Comparison of ENCODE assay signal across 13 cellular contexts in genomic region chr19:30253581-30253996, GRCh38.
A peak's percentile ranks its signal among the peaks of the same experiment; 100 is the strongest.
DNase-seq lines count a peak whose midpoint lies in the region; ATAC-seq and TF ChIP-seq lines count a peak whose summit lies in the region.
"Had no signal": no experiment of that assay in that cellular context is flagged by ENCODE, and none has a peak within 500 bp of the region (broad histone marks: within the 10 kb centered on the region; RNA-seq: fewer than 3 reads in every experiment).

No MANE protein-coding gene starts in this region.

- H3K4me1 Mint-ChIP-seq in endodermal cell (peaks cover 47% of the 10 kb centered on the region), progenitor cell of endocrine pancreas (ENCODE audit: low read depth) (peaks cover 3% of the 10 kb centered on the region)
- H3K4me1 Mint-ChIP-seq: B cell had no signal

- H3K9ac ChIP-seq in endodermal cell (ENCODE audit: extremely low read depth, low read length, poor library complexity, severe bottlenecking) = no peak overlapping the region

- H3K9me3 Mint-ChIP-seq in endodermal cell = no peaks in the 10 kb centered on the region
- no peaks in the 10 kb centered on the region for H3K9me3 Mint-ChIP-seq in progenitor cell of endocrine pancreas (ENCODE audit: low read depth)
- H3K9me3 Mint-ChIP-seq: activated naive CD4-positive, alpha-beta T cell treated with anti-CD3 and anti-CD28 coated beads for 36 hours had no signal

- TF ChIP-seq CTCF in endodermal cell (conservative IDR thresholded peaks at IDR 0.05) (no peak), progenitor cell of endocrine pancreas (IDR thresholded peaks at IDR 0.05; ENCODE audit: unreplicated experiment) (no peak)

- H3K4me3 Mint-ChIP-seq in endodermal cell (no peak overlapping the region), progenitor cell of endocrine pancreas (ENCODE audit: low read depth) (no peak overlapping the region)
- H3K4me3 Mint-ChIP-seq: activated naive CD4-positive, alpha-beta T cell treated with anti-CD3 and anti-CD28 coated beads for 36 hours; B cell had no signal

- no peak overlapping the region for H3K27ac ChIP-seq in endodermal cell (ENCODE audit: low read depth, low read length)

- H3K27ac Mint-ChIP-seq in endodermal cell = no peak overlapping the region
- H3K27ac Mint-ChIP-seq in progenitor cell of endocrine pancreas = peak overlapping the region; percentile 58
- H3K27ac Mint-ChIP-seq: activated naive CD4-positive, alpha-beta T cell treated with anti-CD3 and anti-CD28 coated beads for 36 hours; B cell had no signal

- no peak for ATAC-seq in HG03280 (IDR thresholded peaks at IDR 0.05; ENCODE audit: unreplicated experiment)
- ATAC-seq in HG03196 (IDR thresholded peaks at IDR 0.05; ENCODE audit: unreplicated experiment) = no peak
- ATAC-seq in left cardiac atrium = no peak

- H3K36me3 ChIP-seq in endodermal cell (ENCODE audit: control insufficient read depth, insufficient read depth, low read length) = no peaks in the 10 kb centered on the region

- intact Hi-C loops in left cardiac atrium (cut with DNase I) = no loop called here

- H3K4me1 ChIP-seq in endodermal cell (ENCODE audit: control insufficient read depth, insufficient read depth, low read length) = peaks cover 11% of the 10 kb centered on the region

- no peaks in the 10 kb centered on the region for H3K9me3 ChIP-seq in endodermal cell (ENCODE audit: control insufficient read depth, low read length)

- H3K36me3 Mint-ChIP-seq in endodermal cell (ENCODE audit: low read depth) (no peaks in the 10 kb centered on the region), progenitor cell of endocrine pancreas (ENCODE audit: insufficient read depth) (no peaks in the 10 kb centered on the region)

- WGBS in endodermal cell (ENCODE audit: insufficient coverage in 1 of 2, insufficient read length in 1 of 2), 2 experiments = 59 to 68% methylated on average over 7 to 15 of the region's 15 CpGs

- peaks cover 9% of the 10 kb centered on the region for H3K27me3 ChIP-seq in endodermal cell (ENCODE audit: control insufficient read depth, insufficient read depth, low read length, poor library complexity, severe bottlenecking)

- no peak overlapping the region for H3K4me3 ChIP-seq in endodermal cell (ENCODE audit: low read length)

- H3K27me3 Mint-ChIP-seq in endodermal cell (ENCODE audit: insufficient read depth) = peaks cover 16% of the 10 kb centered on the region
- H3K27me3 Mint-ChIP-seq in progenitor cell of endocrine pancreas = peaks cover 76% of the 10 kb centered on the region

- DNase-seq in Daoy (ENCODE audit: low read depth) (peak; percentile 92), NCI-H2171 treated with DMSO at 0.1 percent for 48 hours (lab: John Stamatoyannopoulos, UW) (peak; percentile 85), endodermal cell (peak; percentile 76), progenitor cell of endocrine pancreas (ENCODE audit: low spot score, unreplicated experiment) (no peak), NCI-H1105 treated with DMSO at 0.1 percent for 48 hours (lab: John Stamatoyannopoulos, UW) (no peak), left cardiac atrium (no peak)
- DNase-seq: activated naive CD4-positive, alpha-beta T cell treated with anti-CD3 and anti-CD28 coated beads for 36 hours; DMS79 treated with DMSO at 0.1 percent for 48 hours; effector memory CD4-positive, alpha-beta T cell; MM.1S had no signal

Comparison
In these comparisons a context has a peak if more than half of its experiments do, and no peak if none do; other contexts are left out.
1. DNase-seq: peak in Daoy (single experiment), NCI-H2171 treated with DMSO at 0.1 percent for 48 hours (single experiment) and endodermal cell (single experiment); none in progenitor cell of endocrine pancreas (single experiment), NCI-H1105 treated with DMSO at 0.1 percent for 48 hours (single experiment) and left cardiac atrium (single experiment).